ENCODE assay signal across 1 cellular context in the genomic region with DNA sequence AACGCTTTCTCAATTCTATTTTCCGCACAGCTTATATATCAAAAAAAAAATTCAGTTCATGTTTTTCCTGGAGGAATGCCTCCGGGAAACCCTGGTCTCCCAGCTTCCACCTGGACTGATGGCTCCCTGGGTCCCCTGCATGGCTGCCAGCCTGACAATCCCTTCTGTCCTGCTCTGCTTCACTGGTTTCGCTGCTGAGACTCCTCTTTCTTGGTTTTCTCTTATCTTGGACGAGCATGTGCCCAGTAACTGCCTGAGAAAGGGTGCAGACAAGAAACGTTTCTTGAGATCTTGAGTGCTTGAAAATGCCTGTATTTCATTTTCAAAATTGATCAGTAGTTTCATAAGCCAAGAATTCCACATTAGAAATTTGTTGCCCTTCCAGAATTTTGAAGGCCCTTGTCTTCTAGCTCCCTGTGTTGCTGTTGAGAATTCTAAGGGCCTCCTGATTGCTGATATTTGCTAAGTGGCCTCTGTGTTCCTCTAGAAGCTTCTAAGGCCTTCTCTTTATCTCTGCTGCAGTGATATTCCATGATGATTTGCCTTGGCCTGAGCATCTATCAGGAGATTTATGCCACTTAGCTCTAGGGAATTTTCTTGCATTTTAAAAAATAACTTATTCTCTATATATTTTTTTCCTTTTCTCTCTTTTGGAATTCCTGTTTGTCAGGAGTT.
TF ChIP-seq lines count a peak whose summit lies in the region.

No MANE protein-coding gene starts in this region.

TF ChIP-seq in K562, 482 proteins besides CTCF, POLR2A, EP300 and RAD21 (continued from another document):
- TF ChIP-seq YY1 (IDR thresholded peaks at IDR 0.05; ENCODE audit: borderline replicate concordance in 1 of 3, control insufficient read depth in 1 of 3, extremely low read depth in 1 of 3, insufficient read depth in 3 of 3, insufficient read length in 1 of 3, insufficient replicate concordance in 2 of 3, low read depth in 1 of 3, low read length in 2 of 3) (peak in 1 of 3 experiments; percentile 56), ZNF316 (IDR thresholded peaks at IDR 0.05) (no peak), ELF1 (tag; IDR thresholded peaks at IDR 0.05) (peak; percentile 18; the same call in 1 of the 2 replicates), YBX1 (IDR thresholded peaks at IDR 0.05) (no peak), ZNF174 (CRISPR knock-in tag; IDR thresholded peaks at IDR 0.05) (no peak), FOXM1 (IDR thresholded peaks at IDR 0.05; ENCODE audit: low read depth) (peak; percentile 42; the same call in 1 of the 2 replicates), FOXM1 (CRISPR knock-in tag; IDR thresholded peaks at IDR 0.05; ENCODE audit: low read depth) (no peak), ZNF224 (CRISPR knock-in tag; IDR thresholded peaks at IDR 0.05) (no peak), MTA1 (IDR thresholded peaks at IDR 0.05; ENCODE audit: borderline replicate concordance) (no peak), HDAC3 (IDR thresholded peaks at IDR 0.05; ENCODE audit: borderline replicate concordance, partially characterized antibody) (no peak), HIVEP1 (CRISPR knock-in tag; IDR thresholded peaks at IDR 0.05) (no peak), POLR3A (IDR thresholded peaks at IDR 0.05; ENCODE audit: borderline replicate concordance, extremely low read depth, insufficient read depth, insufficient read length) (no peak), SRSF3 (IDR thresholded peaks at IDR 0.05; ENCODE audit: insufficient read depth, low read length) (no peak), ZNF324 (CRISPR knock-in tag; IDR thresholded peaks at IDR 0.05) (no peak), TBL1XR1 (IDR thresholded peaks at IDR 0.05; ENCODE audit: low read length in 2 of 2) (0 out of 4 replicates have a peak, but pooled peaks of 1 of the 2 experiments have one; percentile 14), PRPF4 (IDR thresholded peaks at IDR 0.05; ENCODE audit: insufficient read depth, low read depth, low read length, poor library complexity, severe bottlenecking) (no peak), SMARCA4 (IDR thresholded peaks at IDR 0.05) (peak; percentile 71), ZNF589 (CRISPR knock-in tag; IDR thresholded peaks at IDR 0.05; ENCODE audit: low read depth) (peak; percentile 93; the same call in 1 of the 2 replicates), CCNT2 (IDR thresholded peaks at IDR 0.05; ENCODE audit: borderline replicate concordance, extremely low read depth, insufficient read length, low read depth, low read length) (no peak), SAFB2 (IDR thresholded peaks at IDR 0.05; ENCODE audit: borderline replicate concordance, low read depth, low read length, severe bottlenecking) (no peak), ZSCAN32 (CRISPR knock-in tag; IDR thresholded peaks at IDR 0.05) (no peak), FIP1L1 (IDR thresholded peaks at IDR 0.05; ENCODE audit: low read depth, low read length, poor library complexity, severe bottlenecking) (no peak)
- TF ChIP-seq, protein P1, sequence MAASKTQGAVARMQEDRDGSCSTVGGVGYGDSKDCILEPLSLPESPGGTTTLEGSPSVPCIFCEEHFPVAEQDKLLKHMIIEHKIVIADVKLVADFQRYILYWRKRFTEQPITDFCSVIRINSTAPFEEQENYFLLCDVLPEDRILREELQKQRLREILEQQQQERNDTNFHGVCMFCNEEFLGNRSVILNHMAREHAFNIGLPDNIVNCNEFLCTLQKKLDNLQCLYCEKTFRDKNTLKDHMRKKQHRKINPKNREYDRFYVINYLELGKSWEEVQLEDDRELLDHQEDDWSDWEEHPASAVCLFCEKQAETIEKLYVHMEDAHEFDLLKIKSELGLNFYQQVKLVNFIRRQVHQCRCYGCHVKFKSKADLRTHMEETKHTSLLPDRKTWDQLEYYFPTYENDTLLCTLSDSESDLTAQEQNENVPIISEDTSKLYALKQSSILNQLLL (CRISPR knock-in tag; IDR thresholded peaks at IDR 0.05; ENCODE audit: borderline replicate concordance): no peak
- TF ChIP-seq, protein P2, sequence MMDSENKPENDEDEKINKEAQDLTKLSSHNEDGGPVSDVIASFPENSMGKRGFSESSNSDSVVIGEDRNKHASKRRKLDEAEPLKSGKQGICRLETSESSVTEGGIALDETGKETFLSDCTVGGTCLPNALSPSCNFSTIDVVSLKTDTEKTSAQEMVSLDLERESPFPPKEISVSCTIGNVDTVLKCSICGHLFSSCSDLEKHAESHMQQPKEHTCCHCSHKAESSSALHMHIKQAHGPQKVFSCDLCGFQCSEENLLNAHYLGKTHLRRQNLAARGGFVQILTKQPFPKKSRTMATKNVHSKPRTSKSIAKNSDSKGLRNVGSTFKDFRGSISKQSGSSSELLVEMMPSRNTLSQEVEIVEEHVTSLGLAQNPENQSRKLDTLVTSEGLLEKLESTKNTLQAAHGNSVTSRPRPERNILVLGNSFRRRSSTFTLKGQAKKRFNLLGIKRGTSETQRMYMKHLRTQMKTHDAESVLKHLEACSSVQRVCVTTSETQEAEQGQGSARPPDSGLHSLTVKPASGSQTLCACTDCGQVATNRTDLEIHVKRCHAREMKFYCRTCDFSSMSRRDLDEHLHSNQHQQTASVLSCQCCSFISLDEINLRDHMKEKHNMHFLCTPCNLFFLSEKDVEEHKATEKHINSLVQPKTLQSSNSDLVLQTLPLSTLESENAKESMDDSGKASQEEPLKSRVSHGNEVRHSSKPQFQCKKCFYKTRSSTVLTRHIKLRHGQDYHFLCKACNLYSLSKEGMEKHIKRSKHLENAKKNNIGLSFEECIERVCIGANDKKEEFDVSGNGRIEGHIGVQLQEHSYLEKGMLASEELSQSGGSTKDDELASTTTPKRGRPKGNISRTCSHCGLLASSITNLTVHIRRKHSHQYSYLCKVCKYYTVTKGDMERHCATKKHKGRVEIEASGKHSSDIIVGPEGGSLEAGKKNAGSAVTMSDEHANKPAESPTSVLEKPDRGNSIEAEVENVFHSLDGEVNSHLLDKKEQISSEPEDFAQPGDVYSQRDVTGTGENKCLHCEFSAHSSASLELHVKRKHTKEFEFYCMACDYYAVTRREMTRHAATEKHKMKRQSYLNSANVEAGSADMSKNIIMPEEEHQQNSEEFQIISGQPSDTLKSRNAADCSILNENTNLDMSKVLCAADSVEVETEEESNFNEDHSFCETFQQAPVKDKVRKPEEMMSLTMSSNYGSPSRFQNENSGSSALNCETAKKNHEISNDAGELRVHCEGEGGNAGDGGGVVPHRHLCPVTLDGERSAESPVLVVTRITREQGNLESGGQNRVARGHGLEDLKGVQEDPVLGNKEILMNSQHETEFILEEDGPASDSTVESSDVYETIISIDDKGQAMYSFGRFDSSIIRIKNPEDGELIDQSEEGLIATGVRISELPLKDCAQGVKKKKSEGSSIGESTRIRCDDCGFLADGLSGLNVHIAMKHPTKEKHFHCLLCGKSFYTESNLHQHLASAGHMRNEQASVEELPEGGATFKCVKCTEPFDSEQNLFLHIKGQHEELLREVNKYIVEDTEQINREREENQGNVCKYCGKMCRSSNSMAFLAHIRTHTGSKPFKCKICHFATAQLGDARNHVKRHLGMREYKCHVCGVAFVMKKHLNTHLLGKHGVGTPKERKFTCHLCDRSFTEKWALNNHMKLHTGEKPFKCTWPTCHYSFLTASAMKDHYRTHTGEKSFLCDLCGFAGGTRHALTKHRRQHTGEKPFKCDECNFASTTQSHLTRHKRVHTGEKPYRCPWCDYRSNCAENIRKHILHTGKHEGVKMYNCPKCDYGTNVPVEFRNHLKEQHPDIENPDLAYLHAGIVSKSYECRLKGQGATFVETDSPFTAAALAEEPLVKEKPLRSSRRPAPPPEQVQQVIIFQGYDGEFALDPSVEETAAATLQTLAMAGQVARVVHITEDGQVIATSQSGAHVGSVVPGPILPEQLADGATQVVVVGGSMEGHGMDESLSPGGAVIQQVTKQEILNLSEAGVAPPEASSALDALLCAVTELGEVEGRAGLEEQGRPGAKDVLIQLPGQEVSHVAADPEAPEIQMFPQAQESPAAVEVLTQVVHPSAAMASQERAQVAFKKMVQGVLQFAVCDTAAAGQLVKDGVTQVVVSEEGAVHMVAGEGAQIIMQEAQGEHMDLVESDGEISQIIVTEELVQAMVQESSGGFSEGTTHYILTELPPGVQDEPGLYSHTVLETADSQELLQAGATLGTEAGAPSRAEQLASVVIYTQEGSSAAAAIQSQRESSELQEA (IDR thresholded peaks at IDR 0.05; ENCODE audit: low read depth): no peak
- TF ChIP-seq, protein P3, sequence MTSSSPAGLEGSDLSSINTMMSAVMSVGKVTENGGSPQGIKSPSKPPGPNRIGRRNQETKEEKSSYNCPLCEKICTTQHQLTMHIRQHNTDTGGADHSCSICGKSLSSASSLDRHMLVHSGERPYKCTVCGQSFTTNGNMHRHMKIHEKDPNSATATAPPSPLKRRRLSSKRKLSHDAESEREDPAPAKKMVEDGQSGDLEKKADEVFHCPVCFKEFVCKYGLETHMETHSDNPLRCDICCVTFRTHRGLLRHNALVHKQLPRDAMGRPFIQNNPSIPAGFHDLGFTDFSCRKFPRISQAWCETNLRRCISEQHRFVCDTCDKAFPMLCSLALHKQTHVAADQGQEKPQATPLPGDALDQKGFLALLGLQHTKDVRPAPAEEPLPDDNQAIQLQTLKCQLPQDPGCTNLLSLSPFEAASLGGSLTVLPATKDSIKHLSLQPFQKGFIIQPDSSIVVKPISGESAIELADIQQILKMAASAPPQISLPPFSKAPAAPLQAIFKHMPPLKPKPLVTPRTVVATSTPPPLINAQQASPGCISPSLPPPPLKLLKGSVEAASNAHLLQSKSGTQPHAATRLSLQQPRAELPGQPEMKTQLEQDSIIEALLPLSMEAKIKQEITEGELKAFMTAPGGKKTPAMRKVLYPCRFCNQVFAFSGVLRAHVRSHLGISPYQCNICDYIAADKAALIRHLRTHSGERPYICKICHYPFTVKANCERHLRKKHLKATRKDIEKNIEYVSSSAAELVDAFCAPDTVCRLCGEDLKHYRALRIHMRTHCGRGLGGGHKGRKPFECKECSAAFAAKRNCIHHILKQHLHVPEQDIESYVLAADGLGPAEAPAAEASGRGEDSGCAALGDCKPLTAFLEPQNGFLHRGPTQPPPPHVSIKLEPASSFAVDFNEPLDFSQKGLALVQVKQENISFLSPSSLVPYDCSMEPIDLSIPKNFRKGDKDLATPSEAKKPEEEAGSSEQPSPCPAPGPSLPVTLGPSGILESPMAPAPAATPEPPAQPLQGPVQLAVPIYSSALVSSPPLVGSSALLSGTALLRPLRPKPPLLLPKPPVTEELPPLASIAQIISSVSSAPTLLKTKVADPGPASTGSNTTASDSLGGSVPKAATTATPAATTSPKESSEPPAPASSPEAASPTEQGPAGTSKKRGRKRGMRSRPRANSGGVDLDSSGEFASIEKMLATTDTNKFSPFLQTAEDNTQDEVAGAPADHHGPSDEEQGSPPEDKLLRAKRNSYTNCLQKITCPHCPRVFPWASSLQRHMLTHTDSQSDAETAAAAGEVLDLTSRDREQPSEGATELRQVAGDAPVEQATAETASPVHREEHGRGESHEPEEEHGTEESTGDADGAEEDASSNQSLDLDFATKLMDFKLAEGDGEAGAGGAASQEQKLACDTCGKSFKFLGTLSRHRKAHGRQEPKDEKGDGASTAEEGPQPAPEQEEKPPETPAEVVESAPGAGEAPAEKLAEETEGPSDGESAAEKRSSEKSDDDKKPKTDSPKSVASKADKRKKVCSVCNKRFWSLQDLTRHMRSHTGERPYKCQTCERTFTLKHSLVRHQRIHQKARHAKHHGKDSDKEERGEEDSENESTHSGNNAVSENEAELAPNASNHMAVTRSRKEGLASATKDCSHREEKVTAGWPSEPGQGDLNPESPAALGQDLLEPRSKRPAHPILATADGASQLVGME (CRISPR knock-in tag; IDR thresholded peaks at IDR 0.05): no peak
- TF ChIP-seq, protein P4, sequence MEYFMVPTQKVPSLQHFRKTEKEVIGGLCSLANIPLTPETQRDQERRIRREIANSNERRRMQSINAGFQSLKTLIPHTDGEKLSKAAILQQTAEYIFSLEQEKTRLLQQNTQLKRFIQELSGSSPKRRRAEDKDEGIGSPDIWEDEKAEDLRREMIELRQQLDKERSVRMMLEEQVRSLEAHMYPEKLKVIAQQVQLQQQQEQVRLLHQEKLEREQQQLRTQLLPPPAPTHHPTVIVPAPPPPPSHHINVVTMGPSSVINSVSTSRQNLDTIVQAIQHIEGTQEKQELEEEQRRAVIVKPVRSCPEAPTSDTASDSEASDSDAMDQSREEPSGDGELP (CRISPR knock-in tag; IDR thresholded peaks at IDR 0.05; ENCODE audit: borderline replicate concordance): no peak
